12 cellular contexts compared by ENCODE assay signal in the genomic region with DNA sequence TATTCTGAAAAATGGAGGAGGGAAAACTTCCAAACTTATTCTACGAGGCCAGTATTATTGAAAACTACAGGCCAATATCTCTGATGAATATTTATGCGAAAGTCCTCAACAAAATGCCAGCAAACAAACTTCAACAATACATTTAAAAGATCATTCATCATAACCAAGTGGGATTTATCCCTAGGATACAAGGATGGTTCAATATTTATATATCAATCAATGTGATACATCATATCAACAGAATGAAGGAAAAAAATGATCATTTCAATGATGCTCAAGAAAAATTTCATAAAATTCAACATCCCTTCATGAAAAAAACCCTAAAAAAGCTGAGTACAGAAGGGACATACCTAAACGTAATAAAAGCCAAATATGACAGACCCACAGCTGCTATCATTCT. TPM values are rescaled to one million over a fixed set of nuclear protein-coding genes. Genes with fewer than 3 reads are reported as not detected.
"Had no signal": no experiment of that assay in that cellular context is flagged by ENCODE, and none has a peak within 500 bp of the region (broad histone marks: within the 10 kb centered on the region; RNA-seq: fewer than 3 reads in every experiment).

No MANE protein-coding gene starts in this region.

- H3K9ac ChIP-seq: GM23248 had no signal

- DNase-seq: GM23248, GOT3, H7, H9, HCEC 1CT, HFFc6 had no signal

- H3K4me1 ChIP-seq: HAP-1 had no signal

- H3K4me2 ChIP-seq: GM23338 had no signal

- H3K27ac Mint-ChIP-seq: GM23338, H9, HFFc6 had no signal

- H3K36me3 ChIP-seq: HAP-1 had no signal

- H3K4me3 ChIP-seq: GM23248, GM23338, HAP-1 had no signal

- H3K27ac ChIP-seq: GM23248 had no signal

- ATAC-seq: GM23338, HCT116 had no signal

- FAIRE-seq: H1, H54 had no signal

- H3K4me1 Mint-ChIP-seq: GM23338, H9 had no signal

- H3K9me3 ChIP-seq: HAP-1 had no signal

- H2AFZ ChIP-seq: GM23248, GM23338 had no signal

- H3K4me3 Mint-ChIP-seq: GM23338, H9, HFFc6 had no signal

RNA-seq across cellular contexts. Expression of gene LMNTD1, which starts 45.9 kb away (rescaled TPM):
- total RNA-seq: GM23338, H1, H4, H9 had no signal
- polyA plus RNA-seq: GM23338, H1 had no signal
